In genomic region chr15:58476525-58477162, GRCh38 we compare ENCODE assay signal across 13 cellular contexts. TPM values are rescaled to one million over a fixed set of nuclear protein-coding genes. Genes with fewer than 3 reads are reported as not detected.
DNase-seq lines count a peak whose midpoint lies in the region; ATAC-seq and TF ChIP-seq lines count a peak whose summit lies in the region.
"Had no signal": no experiment of that assay in that cellular context is flagged by ENCODE, and none has a peak within 500 bp of the region (broad histone marks: within the 10 kb centered on the region; RNA-seq: fewer than 3 reads in every experiment).

No MANE protein-coding gene starts in this region.

- H3K4me3 ChIP-seq in hepatocyte (no peak overlapping the region), smooth muscle cell (no peak overlapping the region), mesendoderm (ENCODE audit: low read length) (no peak overlapping the region)

- H2BK15ac ChIP-seq in mesendoderm (replicated peaks; ENCODE audit: low read depth): no peak overlapping the region

- H2AFZ ChIP-seq in hepatocyte (no peak overlapping the region), smooth muscle cell (ENCODE audit: low read depth) (peak overlapping the region; percentile 59)

- no peaks in the 10 kb centered on the region for H3K79me1 ChIP-seq in mesendoderm (ENCODE audit: low read length)

- H3K9ac ChIP-seq in smooth muscle cell (ENCODE audit: low read depth): no peak overlapping the region
- no peak overlapping the region for H3K9ac ChIP-seq in mesendoderm (ENCODE audit: low read length)

- WGBS in hepatocyte (ENCODE audit: low lambda C conversion rate, missing lambda C conversion rate): 66% methylated on average over 10 of the region's 10 CpGs
- 76% methylated on average over 10 of the region's 10 CpGs for WGBS in smooth muscle cell (ENCODE audit: low lambda C conversion rate)
- no CpG with 5 or more reads among the region's 10 CpGs for WGBS in mesendoderm (ENCODE audit: extremely low coverage, insufficient coverage, low lambda C conversion rate)

- H3K4me3 Mint-ChIP-seq in T-helper 2 cell treated with Interferon-gamma antibody and Interleukin-4, amounts not matched to agents 5 μg/mL and 100 μg/mL, for 36 hours: no peak overlapping the region

- H4K5ac ChIP-seq in mesendoderm (ENCODE audit: low read length): no peak overlapping the region

- H2BK120ac ChIP-seq in mesendoderm (ENCODE audit: low read depth, low read length): no peak overlapping the region

- no peak overlapping the region for H3K23ac ChIP-seq in mesendoderm (ENCODE audit: low read length)

- peaks cover 7% of the 10 kb centered on the region for H3K36me3 Mint-ChIP-seq in T-helper 2 cell treated with Interferon-gamma antibody and Interleukin-4, amounts not matched to agents 5 μg/mL and 100 μg/mL, for 36 hours (ENCODE audit: low read depth)

- peaks cover 14% of the 10 kb centered on the region for H3F3A ChIP-seq in smooth muscle cell (ENCODE audit: low read depth)

- no peak overlapping the region for H3K4ac ChIP-seq in mesendoderm (ENCODE audit: low read depth, low read length)

- no peak overlapping the region for H3K4me2 ChIP-seq in hepatocyte
- peak overlapping the region; percentile 19 for H3K4me2 ChIP-seq in smooth muscle cell
- no peak overlapping the region for H3K4me2 ChIP-seq in mesendoderm (ENCODE audit: low read length)

- peak overlapping the region; percentile 69; the same call in 1 of the 2 replicates for H3K27ac ChIP-seq in RWPE1
- H3K27ac ChIP-seq in hepatocyte: peak overlapping the region; percentile 25
- no peak overlapping the region for H3K27ac ChIP-seq in smooth muscle cell (ENCODE audit: low read depth)
- no peak overlapping the region for H3K27ac ChIP-seq in mesendoderm (ENCODE audit: low read depth, low read length)

- H4K8ac ChIP-seq in mesendoderm (ENCODE audit: low read depth, low read length): no peak overlapping the region

- POLR2A ChIA-PET in RWPE1 (lab: Yijun Ruan, JAX; ENCODE audit: low non-redundant PET): no interaction called here

- H3K4me1 Mint-ChIP-seq in T-helper 2 cell treated with Interferon-gamma antibody and Interleukin-4, amounts not matched to agents 5 μg/mL and 100 μg/mL, for 36 hours (ENCODE audit: low read depth): peaks cover 52% of the 10 kb centered on the region

- H3K27me3 ChIP-seq in hepatocyte: no peaks in the 10 kb centered on the region
- no peaks in the 10 kb centered on the region for H3K27me3 ChIP-seq in smooth muscle cell (ENCODE audit: low read depth)
- H3K27me3 ChIP-seq in mesendoderm (ENCODE audit: insufficient read depth, low read length, poor library complexity): no peaks in the 10 kb centered on the region

- peaks cover 26% of the 10 kb centered on the region for H3K4me1 ChIP-seq in hepatocyte (ENCODE audit: insufficient read depth)
- H3K4me1 ChIP-seq in smooth muscle cell (ENCODE audit: low read depth): peaks cover 21% of the 10 kb centered on the region
- H3K4me1 ChIP-seq in mesendoderm (ENCODE audit: control insufficient read depth, low read depth, low read length): peaks cover 8% of the 10 kb centered on the region

- H2BK5ac ChIP-seq in mesendoderm (ENCODE audit: low read length): no peak overlapping the region

- no peak for TF ChIP-seq CTCF in RWPE1 (conservative IDR thresholded peaks at IDR 0.05; ENCODE audit: low read depth)
- TF ChIP-seq CTCF in hepatocyte (IDR thresholded peaks at IDR 0.05; ENCODE audit: poor library complexity): no peak
- TF ChIP-seq CTCF in smooth muscle cell (IDR thresholded peaks at IDR 0.05; ENCODE audit: borderline replicate concordance, insufficient read depth, poor library complexity, severe bottlenecking): no peak

- CTCF ChIA-PET in RWPE1 (lab: Yijun Ruan, JAX): interaction anchor here (0.6 kb wide), 1 partner anchor 1137 kb away, joined by 5 read pairs; no protein-coding TSS in a partner anchor

- no peak overlapping the region for H2AK5ac ChIP-seq in mesendoderm (ENCODE audit: low read length)

- DNase-seq in T-helper 2 cell treated with Interferon-gamma antibody and Interleukin-4, amounts not matched to agents 5 μg/mL and 100 μg/mL, for 36 hours (ENCODE audit: low spot score): no peak
- DNase-seq in T-helper 2 cell (no peak), RWPE1 (ENCODE audit: low spot score) (no peak), hepatocyte (ENCODE audit: low spot score) (no peak), smooth muscle cell (lab: John Stamatoyannopoulos, UW; ENCODE audit: unreplicated experiment) (no peak), NCI-H2081 (lab: John Stamatoyannopoulos, UW) (no peak), mesendoderm (no peak)
- DNase-seq: central memory CD4-positive, alpha-beta T cell; DMS 273 treated with DMSO at 0.1 percent for 48 hours; islet precursor cell; NCI-H1694 treated with DMSO at 0.1 percent for 48 hours; Right ventricle myocardium superior had no signal

- no peaks in the 10 kb centered on the region for H3K9me2 ChIP-seq in hepatocyte (replicated peaks; ENCODE audit: insufficient read depth)

- no peaks in the 10 kb centered on the region for H3K27me3 Mint-ChIP-seq in T-helper 2 cell treated with Interferon-gamma antibody and Interleukin-4, amounts not matched to agents 5 μg/mL and 100 μg/mL, for 36 hours (ENCODE audit: low read depth)

- no peaks in the 10 kb centered on the region for H3K9me3 Mint-ChIP-seq in T-helper 2 cell treated with Interferon-gamma antibody and Interleukin-4, amounts not matched to agents 5 μg/mL and 100 μg/mL, for 36 hours

- H3K36me3 ChIP-seq in hepatocyte (replicated peaks; ENCODE audit: insufficient read depth, low read depth) (no peaks in the 10 kb centered on the region), smooth muscle cell (ENCODE audit: low read depth) (no peaks in the 10 kb centered on the region), mesendoderm (ENCODE audit: control insufficient read depth, insufficient read depth, low read length) (no peaks in the 10 kb centered on the region)

- H3K18ac ChIP-seq in mesendoderm (ENCODE audit: low read length): no peak overlapping the region

- H3K56ac ChIP-seq in mesendoderm (ENCODE audit: low read length): no peak overlapping the region

- no peaks in the 10 kb centered on the region for H4K20me1 ChIP-seq in hepatocyte (ENCODE audit: insufficient read depth, poor library complexity, severe bottlenecking)
- H4K20me1 ChIP-seq in smooth muscle cell (ENCODE audit: low read depth): no peaks in the 10 kb centered on the region

- peak overlapping the region; percentile 71 for H3K27ac Mint-ChIP-seq in T-helper 2 cell treated with Interferon-gamma antibody and Interleukin-4, amounts not matched to agents 5 μg/mL and 100 μg/mL, for 36 hours

- ATAC-seq in HG02678 (IDR thresholded peaks at IDR 0.05; ENCODE audit: unreplicated experiment): no peak

- no peaks in the 10 kb centered on the region for H3K79me2 ChIP-seq in hepatocyte
- H3K79me2 ChIP-seq in smooth muscle cell (ENCODE audit: low read depth): no peaks in the 10 kb centered on the region
- H3K79me2 ChIP-seq in mesendoderm (ENCODE audit: control insufficient read depth, insufficient read depth, low read length): no peaks in the 10 kb centered on the region

- H3K9me3 ChIP-seq in hepatocyte (ENCODE audit: low read depth) (no peaks in the 10 kb centered on the region), smooth muscle cell (replicated peaks; ENCODE audit: low read depth) (no peaks in the 10 kb centered on the region)

RNA-seq across cellular contexts. Expression of gene LIPC, which starts 44.9 kb away (rescaled TPM):
- 64.8 and 67.7 TPM in 2 replicates for total RNA-seq in hepatocyte
- 34.3 and 37.0 TPM in 2 replicates for polyA plus RNA-seq in hepatocyte
- not detected in 2 replicates for total RNA-seq in smooth muscle cell
- not detected in 2 replicates for polyA plus RNA-seq in smooth muscle cell
- not detected for polyA plus RNA-seq in mesendoderm (2013, experiment 1 of 2)
- not detected for polyA plus RNA-seq in mesendoderm (2013, experiment 2 of 2)

Comparison
In these comparisons a context has a peak if more than half of its experiments do, and no peak if none do; other contexts are left out.
1. H3K27ac ChIP-seq: peak in RWPE1 (single experiment) and hepatocyte (single experiment); none in smooth muscle cell (single experiment) and mesendoderm (single experiment).
2. RNA of gene LIPC, which starts 44.9 kb away (total RNA-seq): 64.8 to 67.7 TPM in hepatocyte; not detected in smooth muscle cell; every median in the first group is over 10 times any median in the second.